In the genomic region with DNA sequence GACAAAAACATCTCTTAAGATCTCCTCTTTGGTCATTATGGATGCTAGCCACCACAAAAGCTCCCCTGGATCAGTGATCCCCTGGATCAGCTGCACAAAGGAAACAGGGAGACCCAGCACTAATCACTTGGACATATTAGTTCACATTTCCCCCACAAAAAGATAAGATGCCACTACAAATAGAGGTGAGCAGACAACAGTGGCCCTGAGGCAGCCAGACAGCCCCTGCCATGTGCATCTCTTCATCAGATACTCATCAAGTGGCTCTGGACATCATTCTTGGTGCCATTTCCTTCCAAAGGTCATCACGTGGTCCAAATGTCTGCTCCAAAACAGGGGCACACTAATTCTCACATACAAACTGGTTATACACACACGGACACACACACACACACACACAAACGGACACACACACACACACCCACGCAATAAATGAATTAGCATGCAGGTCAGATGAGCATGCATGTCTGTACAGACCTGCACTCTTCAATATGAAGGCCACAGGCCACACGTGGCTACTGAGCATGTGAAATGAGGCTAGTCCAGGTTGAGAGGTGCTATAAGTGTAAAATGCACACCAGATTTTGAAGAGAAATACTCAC, we compare ENCODE assay signal across 1 cellular context.
A peak's percentile ranks its signal among the peaks of the same experiment; 100 is the strongest.
TF ChIP-seq lines count a peak whose summit lies in the region.

No MANE protein-coding gene starts in this region.

TF ChIP-seq in A549, 52 proteins besides CTCF, POLR2A, EP300 and RAD21:
- TF ChIP-seq SMC3 (IDR thresholded peaks at IDR 0.05) = no peak
- TF ChIP-seq NR3C1 (IDR thresholded peaks at IDR 0.05) = no peak
- TF ChIP-seq ESRRA (IDR thresholded peaks at IDR 0.05; ENCODE audit: borderline replicate concordance, low read length) = no peak
- TF ChIP-seq POLR2AphosphoS2 (conservative IDR thresholded peaks at IDR 0.05; ENCODE audit: low read length) = peak; percentile 79; the same call in 1 of the 2 replicates
- no peak for TF ChIP-seq FOSL2 (IDR thresholded peaks at IDR 0.05)
- no peak for TF ChIP-seq FOSL2 (CRISPR knock-in tag; IDR thresholded peaks at IDR 0.05)
- no peak for TF ChIP-seq HOXB5 (CRISPR knock-in tag; IDR thresholded peaks at IDR 0.05)
- TF ChIP-seq, protein P1, sequence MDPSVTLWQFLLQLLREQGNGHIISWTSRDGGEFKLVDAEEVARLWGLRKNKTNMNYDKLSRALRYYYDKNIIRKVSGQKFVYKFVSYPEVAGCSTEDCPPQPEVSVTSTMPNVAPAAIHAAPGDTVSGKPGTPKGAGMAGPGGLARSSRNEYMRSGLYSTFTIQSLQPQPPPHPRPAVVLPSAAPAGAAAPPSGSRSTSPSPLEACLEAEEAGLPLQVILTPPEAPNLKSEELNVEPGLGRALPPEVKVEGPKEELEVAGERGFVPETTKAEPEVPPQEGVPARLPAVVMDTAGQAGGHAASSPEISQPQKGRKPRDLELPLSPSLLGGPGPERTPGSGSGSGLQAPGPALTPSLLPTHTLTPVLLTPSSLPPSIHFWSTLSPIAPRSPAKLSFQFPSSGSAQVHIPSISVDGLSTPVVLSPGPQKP (IDR thresholded peaks at IDR 0.05; ENCODE audit: low read depth, low read length) = no peak
- TF ChIP-seq JUN (IDR thresholded peaks at IDR 0.05) = 0 out of 5 replicates have a peak, but pooled peaks of 1 of the 2 experiments have one; percentile 3
- TF ChIP-seq, protein P2, sequence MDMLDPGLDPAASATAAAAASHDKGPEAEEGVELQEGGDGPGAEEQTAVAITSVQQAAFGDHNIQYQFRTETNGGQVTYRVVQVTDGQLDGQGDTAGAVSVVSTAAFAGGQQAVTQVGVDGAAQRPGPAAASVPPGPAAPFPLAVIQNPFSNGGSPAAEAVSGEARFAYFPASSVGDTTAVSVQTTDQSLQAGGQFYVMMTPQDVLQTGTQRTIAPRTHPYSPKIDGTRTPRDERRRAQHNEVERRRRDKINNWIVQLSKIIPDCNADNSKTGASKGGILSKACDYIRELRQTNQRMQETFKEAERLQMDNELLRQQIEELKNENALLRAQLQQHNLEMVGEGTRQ (IDR thresholded peaks at IDR 0.05) = no peak
- TF ChIP-seq, protein P3, sequence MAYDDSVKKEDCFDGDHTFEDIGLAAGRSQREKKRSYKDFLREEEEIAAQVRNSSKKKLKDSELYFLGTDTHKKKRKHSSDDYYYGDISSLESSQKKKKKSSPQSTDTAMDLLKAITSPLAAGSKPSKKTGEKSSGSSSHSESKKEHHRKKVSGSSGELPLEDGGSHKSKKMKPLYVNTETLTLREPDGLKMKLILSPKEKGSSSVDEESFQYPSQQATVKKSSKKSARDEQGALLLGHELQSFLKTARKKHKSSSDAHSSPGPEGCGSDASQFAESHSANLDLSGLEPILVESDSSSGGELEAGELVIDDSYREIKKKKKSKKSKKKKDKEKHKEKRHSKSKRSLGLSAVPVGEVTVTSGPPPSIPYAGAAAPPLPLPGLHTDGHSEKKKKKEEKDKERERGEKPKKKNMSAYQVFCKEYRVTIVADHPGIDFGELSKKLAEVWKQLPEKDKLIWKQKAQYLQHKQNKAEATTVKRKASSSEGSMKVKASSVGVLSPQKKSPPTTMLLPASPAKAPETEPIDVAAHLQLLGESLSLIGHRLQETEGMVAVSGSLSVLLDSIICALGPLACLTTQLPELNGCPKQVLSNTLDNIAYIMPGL (CRISPR knock-in tag; IDR thresholded peaks at IDR 0.05; ENCODE audit: borderline replicate concordance) = no peak
- TF ChIP-seq ZC3H11A (IDR thresholded peaks at IDR 0.05) = no peak
- no peak for TF ChIP-seq CHD2 (IDR thresholded peaks at IDR 0.05; ENCODE audit: low read length, partially characterized antibody)
- no peak for TF ChIP-seq MAZ (IDR thresholded peaks at IDR 0.05; ENCODE audit: borderline replicate concordance, low read depth, low read length)
- TF ChIP-seq TFCP2L1 (CRISPR knock-in tag; IDR thresholded peaks at IDR 0.05) = no peak
- TF ChIP-seq BHLHE40 (IDR thresholded peaks at IDR 0.05; ENCODE audit: low read depth, low read length) = no peak
- no peak for TF ChIP-seq RFX5 (IDR thresholded peaks at IDR 0.05)
